14 cellular contexts compared by ENCODE assay signal in the genomic region with DNA sequence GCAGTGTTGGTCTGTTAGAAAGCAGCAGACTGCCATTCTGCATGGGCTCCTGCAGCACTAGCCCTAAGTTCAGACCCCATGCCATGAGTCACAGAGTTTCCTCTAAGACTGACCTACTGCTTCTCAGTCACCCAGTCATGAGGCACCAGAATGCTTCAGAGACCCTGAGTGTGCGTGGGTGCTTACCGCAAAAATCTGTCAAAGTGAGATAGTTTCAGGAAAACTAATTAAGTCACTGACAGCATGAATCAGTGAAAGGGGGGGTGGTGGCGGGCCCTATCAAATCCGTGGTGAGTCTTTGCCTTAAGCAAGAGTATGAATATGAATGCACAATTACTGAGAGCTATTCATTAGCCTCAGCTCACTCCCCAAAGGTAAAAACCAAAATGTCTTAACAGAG.
DNase-seq lines count a peak whose midpoint lies in the region; ATAC-seq and TF ChIP-seq lines count a peak whose summit lies in the region.
"Had no signal": no experiment of that assay in that cellular context is flagged by ENCODE, and none has a peak within 500 bp of the region (broad histone marks: within the 10 kb centered on the region; RNA-seq: fewer than 3 reads in every experiment).

No MANE protein-coding gene starts in this region.

- ATAC-seq in HG02852 (IDR thresholded peaks at IDR 0.05; ENCODE audit: unreplicated experiment): peak; percentile 63
- ATAC-seq in CD4-positive, alpha-beta T cell (ENCODE audit: poor library complexity): no peak
- ATAC-seq in activated CD4-positive, CD25-positive, alpha-beta regulatory T cell treated with anti-CD3 and anti-CD28 coated beads, Interleukin-2, amount 50 U/mL, for 24 hours: no peak
- ATAC-seq: HepG2, PC-3, upper lobe of right lung had no signal

- in situ Hi-C loops in astrocyte of the spinal cord (cut with HindIII; ENCODE audit: low sequenced_read_pairs): no loop called here

- H3K9me3 ChIP-seq in CD4-positive, alpha-beta T cell (ENCODE audit: control insufficient read depth, low read length): no peaks in the 10 kb centered on the region
- H3K9me3 ChIP-seq: upper lobe of right lung had no signal

- no peak overlapping the region for H3K27ac ChIP-seq in CD4-positive, alpha-beta T cell (ENCODE audit: low read depth, low read length)
- H3K27ac ChIP-seq: parathyroid adenoma, upper lobe of right lung had no signal

- no peak overlapping the region for H3K27ac Mint-ChIP-seq in activated T-cell treated with anti-CD3 and anti-CD28 coated beads, Interleukin-2, amount 50 U/mL, for 24 hours
- no peak overlapping the region for H3K27ac Mint-ChIP-seq in CD4-positive, alpha-beta T cell

- POLR2A ChIA-PET in CD4-positive, alpha-beta T cell (lab: Charles Lee): no interaction called here

- intact Hi-C loops in CD4-positive, alpha-beta T cell (cut with DNase I, micrococcal nuclease): no loop called here

- H3K36me3 Mint-ChIP-seq in activated T-cell treated with anti-CD3 and anti-CD28 coated beads, Interleukin-2, amount 50 U/mL, for 24 hours (ENCODE audit: low read depth): no peaks in the 10 kb centered on the region
- H3K36me3 Mint-ChIP-seq in CD4-positive, alpha-beta T cell (ENCODE audit: low read depth): no peaks in the 10 kb centered on the region

- no peak overlapping the region for H3K4me3 ChIP-seq in astrocyte of the spinal cord (ENCODE audit: low read depth, low read length)
- H3K4me3 ChIP-seq: upper lobe of right lung had no signal

- no peak overlapping the region for H3K4me3 Mint-ChIP-seq in activated T-cell treated with anti-CD3 and anti-CD28 coated beads, Interleukin-2, amount 50 U/mL, for 24 hours
- H3K4me3 Mint-ChIP-seq in CD4-positive, alpha-beta T cell: no peak overlapping the region

- H3K9me3 Mint-ChIP-seq in activated T-cell treated with anti-CD3 and anti-CD28 coated beads, Interleukin-2, amount 50 U/mL, for 24 hours: no peaks in the 10 kb centered on the region
- no peaks in the 10 kb centered on the region for H3K9me3 Mint-ChIP-seq in CD4-positive, alpha-beta T cell

- no peak for TF ChIP-seq CTCF in astrocyte of the spinal cord (IDR thresholded peaks at IDR 0.05; ENCODE audit: low read depth, low read length)
- no peak for TF ChIP-seq CTCF in CD4-positive, alpha-beta T cell (IDR thresholded peaks at IDR 0.05)

- no peaks in the 10 kb centered on the region for H3K27me3 Mint-ChIP-seq in activated T-cell treated with anti-CD3 and anti-CD28 coated beads, Interleukin-2, amount 50 U/mL, for 24 hours
- H3K27me3 Mint-ChIP-seq in CD4-positive, alpha-beta T cell: no peaks in the 10 kb centered on the region

- DNase-seq in activated T-cell treated with anti-CD3 and anti-CD28 coated beads for 48 hours (ENCODE audit: low read depth) (peak; percentile 19), astrocyte of the spinal cord (ENCODE audit: low read depth, low spot score) (peak; percentile 15), putamen (ENCODE audit: low spot score) (peak; percentile 3), NCI-H69 (lab: John Stamatoyannopoulos, UW) (no peak)
- no peak for DNase-seq in activated T-cell treated with anti-CD3 and anti-CD28 coated beads, Interleukin-2, amount 50 U/mL, for 24 hours
- DNase-seq in CD4-positive, alpha-beta T cell: no peak
- DNase-seq: NCI-H187, PC-3, T-helper 9 cell, upper lobe of right lung had no signal

- no peaks in the 10 kb centered on the region for H3K4me1 Mint-ChIP-seq in activated T-cell treated with anti-CD3 and anti-CD28 coated beads, Interleukin-2, amount 50 U/mL, for 24 hours (ENCODE audit: low read depth)
- no peaks in the 10 kb centered on the region for H3K4me1 Mint-ChIP-seq in CD4-positive, alpha-beta T cell (ENCODE audit: low read depth)

- no peaks in the 10 kb centered on the region for H3K27me3 ChIP-seq in CD4-positive, alpha-beta T cell (ENCODE audit: control insufficient read depth, insufficient read depth, low read length)
- H3K27me3 ChIP-seq: upper lobe of right lung had no signal

- CTCF ChIA-PET in CD4-positive, alpha-beta T cell (lab: Charles Lee): no interaction called here

Comparison
In these comparisons a context has a peak if more than half of its experiments do, and no peak if none do; other contexts are left out.
1. DNase-seq: peak in activated T-cell treated with anti-CD3 and anti-CD28 coated beads for 48 hours (single experiment), astrocyte of the spinal cord (single experiment) and putamen (single experiment); none in activated T-cell treated with anti-CD3 and anti-CD28 coated beads, Interleukin-2, amount 50 U/mL, for 24 hours (single experiment), CD4-positive, alpha-beta T cell (0 of 10) and NCI-H69 (single experiment).